In the genomic region with DNA sequence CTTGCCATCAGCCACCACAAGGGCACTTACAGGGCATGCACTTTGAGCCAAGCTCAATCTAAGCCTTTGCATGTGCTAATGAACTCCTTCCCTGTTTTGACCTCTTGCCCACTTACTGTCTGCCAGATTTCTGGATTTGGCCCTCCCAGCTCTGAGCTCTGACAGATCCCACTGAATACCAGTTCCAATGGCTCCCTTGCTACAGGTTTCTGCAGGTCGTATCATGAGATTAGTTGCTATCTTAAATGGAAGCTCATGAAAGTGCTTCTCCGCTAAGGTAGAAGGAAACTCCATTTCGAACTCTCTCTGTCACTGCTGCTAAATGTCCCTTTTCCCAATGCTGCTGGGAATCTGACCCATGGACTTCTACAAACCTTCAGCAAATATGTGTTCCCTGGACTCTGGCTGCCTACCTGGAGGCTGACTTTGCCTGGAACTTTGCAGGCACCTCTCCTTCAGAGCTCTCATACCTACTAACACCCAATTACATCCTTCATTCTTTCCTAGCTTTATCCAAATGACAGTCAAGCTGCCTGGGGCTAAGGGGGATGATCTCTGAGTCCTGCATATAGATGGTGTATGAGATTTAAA, we compare ENCODE assay signal across 1 cellular context.
TF ChIP-seq lines count a peak whose summit lies in the region.

No MANE protein-coding gene starts in this region.

TF ChIP-seq in A549, 52 proteins besides CTCF, POLR2A, EP300 and RAD21 (continued from another document):
- TF ChIP-seq, protein P1, sequence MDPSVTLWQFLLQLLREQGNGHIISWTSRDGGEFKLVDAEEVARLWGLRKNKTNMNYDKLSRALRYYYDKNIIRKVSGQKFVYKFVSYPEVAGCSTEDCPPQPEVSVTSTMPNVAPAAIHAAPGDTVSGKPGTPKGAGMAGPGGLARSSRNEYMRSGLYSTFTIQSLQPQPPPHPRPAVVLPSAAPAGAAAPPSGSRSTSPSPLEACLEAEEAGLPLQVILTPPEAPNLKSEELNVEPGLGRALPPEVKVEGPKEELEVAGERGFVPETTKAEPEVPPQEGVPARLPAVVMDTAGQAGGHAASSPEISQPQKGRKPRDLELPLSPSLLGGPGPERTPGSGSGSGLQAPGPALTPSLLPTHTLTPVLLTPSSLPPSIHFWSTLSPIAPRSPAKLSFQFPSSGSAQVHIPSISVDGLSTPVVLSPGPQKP (IDR thresholded peaks at IDR 0.05; ENCODE audit: low read depth, low read length) = no peak
- TF ChIP-seq HOXB13 (CRISPR knock-in tag; IDR thresholded peaks at IDR 0.05; ENCODE audit: low read depth) (no peak), JUNB (IDR thresholded peaks at IDR 0.05) (no peak), RCOR1 (IDR thresholded peaks at IDR 0.05; ENCODE audit: low read depth, low read length) (no peak), EHF (CRISPR knock-in tag; IDR thresholded peaks at IDR 0.05) (no peak), CHD2 (IDR thresholded peaks at IDR 0.05; ENCODE audit: low read length, partially characterized antibody) (no peak), FOXS1 (CRISPR knock-in tag; IDR thresholded peaks at IDR 0.05) (no peak), MAZ (IDR thresholded peaks at IDR 0.05; ENCODE audit: borderline replicate concordance, low read depth, low read length) (no peak), ESRRA (IDR thresholded peaks at IDR 0.05; ENCODE audit: borderline replicate concordance, low read length) (no peak)
- TF ChIP-seq, protein P2, sequence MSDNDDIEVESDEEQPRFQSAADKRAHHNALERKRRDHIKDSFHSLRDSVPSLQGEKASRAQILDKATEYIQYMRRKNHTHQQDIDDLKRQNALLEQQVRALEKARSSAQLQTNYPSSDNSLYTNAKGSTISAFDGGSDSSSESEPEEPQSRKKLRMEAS (IDR thresholded peaks at IDR 0.05) = no peak
